In the genomic region with DNA sequence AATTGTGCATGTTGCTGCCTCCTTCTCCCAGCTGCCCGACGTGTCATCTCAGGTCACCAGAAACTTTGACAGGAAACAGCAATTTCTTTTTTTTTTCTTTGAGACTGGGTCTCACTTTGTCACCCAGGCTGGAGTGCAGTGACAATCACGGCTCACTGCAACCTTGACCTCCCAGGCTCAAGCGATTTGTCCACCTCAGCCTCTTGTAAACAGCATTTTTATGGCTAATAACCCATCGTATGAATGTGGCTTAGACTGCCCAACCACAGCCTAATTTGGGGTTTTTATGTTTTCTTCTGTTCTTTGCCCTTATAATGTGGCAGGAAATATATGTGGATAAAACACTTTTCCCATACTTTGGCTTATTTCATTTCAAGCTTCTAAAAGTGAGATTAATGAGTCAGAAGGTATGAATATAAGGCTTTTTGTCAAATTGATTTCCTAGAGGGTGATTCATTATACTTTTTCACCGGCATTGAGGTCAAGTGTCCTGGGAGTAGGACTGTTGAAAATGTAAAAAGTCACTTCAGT, we compare ENCODE assay signal across 11 cellular contexts. TPM values are rescaled to one million over a fixed set of nuclear protein-coding genes. Genes with fewer than 3 reads are reported as not detected.
DNase-seq lines count a peak whose midpoint lies in the region; ATAC-seq, FAIRE-seq and TF ChIP-seq lines count a peak whose summit lies in the region.
"Had no signal": no experiment of that assay in that cellular context is flagged by ENCODE, and none has a peak within 500 bp of the region (broad histone marks: within the 10 kb centered on the region; RNA-seq: fewer than 3 reads in every experiment).

No MANE protein-coding gene starts in this region.

- H3K36me3 Mint-ChIP-seq in astrocyte (ENCODE audit: low read depth, unreplicated experiment) = peaks cover 19% of the 10 kb centered on the region

- peak overlapping the region; percentile 53 for H3K4me2 ChIP-seq in astrocyte (ENCODE audit: low read length)
- H3K4me2 ChIP-seq in osteoblast (ENCODE audit: insufficient read depth, low read length) = peak overlapping the region; percentile 62

- DNase-seq in HT1080 (ENCODE audit: low read depth) (peak; percentile 84), astrocyte (ENCODE audit: low read depth) (peak; percentile 56), osteoblast (ENCODE audit: insufficient read length, low spot score, missing footprints) (no peak), CD1c-positive myeloid dendritic cell (ENCODE audit: extremely low spot score) (no peak), DMS53 treated with DMSO at 0.1 percent for 48 hours (lab: John Stamatoyannopoulos, UW; ENCODE audit: unreplicated experiment) (no peak)
- DNase-seq in activated CD4-positive, CD25-positive, alpha-beta regulatory T cell (lab: John Stamatoyannopoulos, UW) = no peak
- DNase-seq: MG63 had no signal

- H3K4me1 Mint-ChIP-seq in astrocyte (ENCODE audit: low read depth, unreplicated experiment) = peaks cover 17% of the 10 kb centered on the region

- H3K4me1 ChIP-seq in astrocyte (ENCODE audit: insufficient read depth, low read length) (peaks cover 15% of the 10 kb centered on the region), osteoblast (ENCODE audit: insufficient read depth, low read length) (peaks cover 22% of the 10 kb centered on the region)

- peak overlapping the region; percentile 14 for H3K9ac ChIP-seq in astrocyte (ENCODE audit: low read length)

- H4K20me1 ChIP-seq in astrocyte (ENCODE audit: insufficient read depth, low read length) = peaks cover 16% of the 10 kb centered on the region
- H4K20me1 ChIP-seq in osteoblast (ENCODE audit: insufficient read depth, low read length) = peaks cover 12% of the 10 kb centered on the region

- H3K27ac Mint-ChIP-seq in astrocyte (ENCODE audit: unreplicated experiment) = no peak overlapping the region

- TF ChIP-seq CTCF in astrocyte (IDR thresholded peaks at IDR 0.05; ENCODE audit: insufficient read depth, low read depth, low read length) = no peak
- no peak for TF ChIP-seq CTCF in osteoblast (IDR thresholded peaks at IDR 0.05; ENCODE audit: extremely low read depth, low read depth, low read length)

- H3K4me3 ChIP-seq in astrocyte (ENCODE audit: insufficient read depth, low read depth, low read length) (no peak overlapping the region), osteoblast (ENCODE audit: insufficient read depth, low read length) (no peak overlapping the region)
- H3K4me3 ChIP-seq: MG63, thoracic aorta had no signal

- peak; percentile 75 for FAIRE-seq in astrocyte (lab: Jason Lieb, UNC)

- H3K27me3 Mint-ChIP-seq in astrocyte (ENCODE audit: low read depth, unreplicated experiment) = no peaks in the 10 kb centered on the region
- H3K27me3 Mint-ChIP-seq: progenitor cell of endocrine pancreas had no signal

- peak; percentile 50 for ATAC-seq in GM18498 (IDR thresholded peaks at IDR 0.05; ENCODE audit: unreplicated experiment)
- ATAC-seq in GM21717 (IDR thresholded peaks at IDR 0.05; ENCODE audit: unreplicated experiment) = no peak

- no peaks in the 10 kb centered on the region for H3K9me3 Mint-ChIP-seq in astrocyte (ENCODE audit: unreplicated experiment)

- H3K79me2 ChIP-seq in astrocyte (ENCODE audit: insufficient read depth, low read length) (peaks cover 10% of the 10 kb centered on the region), osteoblast (ENCODE audit: insufficient read depth, low read length) (peaks cover 9% of the 10 kb centered on the region)

- H3K36me3 ChIP-seq in astrocyte (ENCODE audit: insufficient read depth, low read length) = peaks cover 6% of the 10 kb centered on the region
- peaks cover 10% of the 10 kb centered on the region for H3K36me3 ChIP-seq in osteoblast (ENCODE audit: insufficient read depth, low read length)
- H3K36me3 ChIP-seq: MG63, thoracic aorta had no signal

- H3K27me3 ChIP-seq in astrocyte (ENCODE audit: insufficient read depth, low read length) = no peaks in the 10 kb centered on the region
- no peaks in the 10 kb centered on the region for H3K27me3 ChIP-seq in osteoblast (ENCODE audit: insufficient read depth, low read length)
- H3K27me3 ChIP-seq: MG63 had no signal

- H3K9me3 ChIP-seq in astrocyte (ENCODE audit: insufficient read depth, low read depth, low read length) (no peaks in the 10 kb centered on the region), osteoblast (ENCODE audit: low read depth, low read length) (no peaks in the 10 kb centered on the region)
- H3K9me3 ChIP-seq: MG63, thoracic aorta had no signal

- H3K27ac ChIP-seq in astrocyte (ENCODE audit: low read depth, low read length) (peak overlapping the region; percentile 60), osteoblast (ENCODE audit: low read depth, low read length) (peak overlapping the region; percentile 44)

- H2AFZ ChIP-seq in astrocyte (ENCODE audit: low read depth, low read length) = no peak overlapping the region
- H2AFZ ChIP-seq in osteoblast (ENCODE audit: low read length) = no peak overlapping the region

- no peak overlapping the region for H3K4me3 Mint-ChIP-seq in astrocyte (ENCODE audit: unreplicated experiment)

RNA-seq across cellular contexts. Expression of a gene that starts 31.0 kb away (rescaled TPM):
- not detected in 2 replicates for total RNA-seq in HT1080 (2014; rRNA removed; shearing (Covaris generic))
- polyA plus RNA-seq in HT1080 (2015; cell fraction: cytosol; rRNA removed) = 0.03 TPM in 1 of 2 replicates, not detected in the other
- 0.12 TPM in 1 of 2 replicates, not detected in the other for polyA plus RNA-seq in HT1080 (2015; cell fraction: nucleus; rRNA removed)
- 0.14 TPM in 1 of 2 replicates, not detected in the other for total RNA-seq in astrocyte
- not detected in 2 replicates for total RNA-seq in osteoblast
- total RNA-seq: progenitor cell of endocrine pancreas, thoracic aorta had no signal

Comparison
In these comparisons a context has a peak if more than half of its experiments do, and no peak if none do; other contexts are left out.
1. DNase-seq: peak in HT1080 (single experiment) and astrocyte (single experiment); none in osteoblast (single experiment), CD1c-positive myeloid dendritic cell (single experiment), DMS53 treated with DMSO at 0.1 percent for 48 hours (single experiment) and activated CD4-positive, CD25-positive, alpha-beta regulatory T cell (0 of 4).